27 cellular contexts compared by ENCODE assay signal in genomic region chrX:16957751-16958150, GRCh38.
"Had no signal": no experiment of that assay in that cellular context is flagged by ENCODE, and none has a peak within 500 bp of the region (broad histone marks: within the 10 kb centered on the region; RNA-seq: fewer than 3 reads in every experiment).

No MANE protein-coding gene starts in this region.

- H3K4me3 Mint-ChIP-seq: stimulated activated effector memory CD8-positive, alpha-beta T cell treated with anti-CD3 and anti-CD28 coated beads, Interleukin-12 subunit alpha, Interleukin-12 subunit beta, amount 100 ng/mL, for 72 hours; stimulated activated memory B cell treated with anti-CD40 and anti-IgM and Interleukin-4, amounts not matched to agents 10 μg/mL and 1 μg/mL and 100 μg/mL, for 72 hours; stimulated activated naive CD8-positive, alpha-beta T cell treated with anti-CD3 and anti-CD28 coated beads, Interleukin-15, amount 100 ng/mL, for 72 hours; stimulated activated naive CD8-positive, alpha-beta T cell treated with anti-CD3 and anti-CD28 coated beads, Interleukin-15, Interleukin-2, amounts not matched to agents 100 ng/mL and 50 ng/mL, for 24 hours; type B pancreatic cell had no signal

- H3K27ac Mint-ChIP-seq: stimulated activated effector memory CD8-positive, alpha-beta T cell treated with anti-CD3 and anti-CD28 coated beads, Interleukin-12 subunit alpha, Interleukin-12 subunit beta, amount 100 ng/mL, for 72 hours; stimulated activated memory B cell treated with anti-CD40 and anti-IgM and Interleukin-4, amounts not matched to agents 10 μg/mL and 1 μg/mL and 100 μg/mL, for 72 hours; stimulated activated naive B cell treated with anti-CD40 and anti-IgM and Interleukin-4, amounts not matched to agents 10 μg/mL and 1 μg/mL and 100 μg/mL, for 72 hours; stimulated activated naive CD8-positive, alpha-beta T cell treated with anti-CD3 and anti-CD28 coated beads, Interleukin-15, amount 100 ng/mL, for 72 hours; stimulated activated naive CD8-positive, alpha-beta T cell treated with anti-CD3 and anti-CD28 coated beads, Interleukin-15, Interleukin-2, amounts not matched to agents 100 ng/mL and 50 ng/mL, for 24 hours; type B pancreatic cell had no signal

- H3K27ac ChIP-seq: stomach, suprapubic skin, testis, thoracic aorta, thyroid gland, tibial artery, tibial nerve, transverse colon, upper lobe of left lung, upper lobe of right lung, uterus, vagina had no signal

- DNase-seq: stimulated activated CD4-positive, alpha-beta T cell treated with anti-CD3 and anti-CD28 coated beads, Interleukin-2, amount 100 ng/mL, for 48 hours; stimulated activated CD4-positive, alpha-beta T cell treated with anti-CD3 and anti-CD28 coated beads, Interleukin-4, amount 100 ng/mL, for 1 hour; stimulated activated CD4-positive, alpha-beta T cell treated with anti-CD3 and anti-CD28 coated beads, Interleukin-4, amount 100 ng/mL, for 24 hours; stimulated activated CD4-positive, alpha-beta T cell treated with anti-CD3 and anti-CD28 coated beads, Interleukin-4, amount 100 ng/mL, for 4 hours; stimulated activated CD8-positive, alpha-beta memory T cell treated with anti-CD3 and anti-CD28 coated beads, Interleukin-4, amount 100 ng/mL, for 48 hours; stimulated activated naive B cell treated with anti-CD40 and anti-IgM and Interleukin-4, amounts not matched to agents 10 μg/mL and 1 μg/mL and 100 μg/mL, for 72 hours; stimulated activated naive CD4-positive, alpha-beta T cell; stimulated activated naive CD4-positive, alpha-beta T cell treated with Interleukin-2 at 50 U/mL for 16 hours; stimulated activated naive CD8-positive, alpha-beta T cell treated with anti-CD3 and anti-CD28 coated beads, Interleukin-15, amount 100 ng/mL, for 72 hours; stimulated activated naive CD8-positive, alpha-beta T cell treated with anti-CD3 and anti-CD28 coated beads, Interleukin-15, Interleukin-2, amounts not matched to agents 100 U/mL and 50 U/mL, for 24 hours; stomach; substantia nigra; testis; thyroid gland; tibial artery; transverse colon; upper lobe of left lung; upper lobe of right lung; uterus had no signal

- H3K9me3 ChIP-seq: stomach, suprapubic skin, testis, thoracic aorta, thyroid gland, tibial artery, tibial nerve, transverse colon, upper lobe of left lung, upper lobe of right lung, uterus, vagina had no signal

- H3K36me3 ChIP-seq: stomach, suprapubic skin, thoracic aorta, thyroid gland, tibial artery, tibial nerve, transverse colon, upper lobe of left lung, upper lobe of right lung, uterus, vagina had no signal

- H3K4me1 ChIP-seq: suprapubic skin, thyroid gland, tibial artery, tibial nerve, upper lobe of left lung, upper lobe of right lung, uterus, vagina had no signal

- ATAC-seq: stimulated activated effector memory CD8-positive, alpha-beta T cell treated with anti-CD3 and anti-CD28 coated beads, Interleukin-12 subunit alpha, Interleukin-12 subunit beta, amount 100 ng/mL, for 72 hours; stimulated activated memory B cell treated with anti-CD40 and anti-IgM and Interleukin-4, amounts not matched to agents 10 μg/mL and 1 μg/mL and 100 μg/mL, for 72 hours; stimulated activated naive B cell treated with anti-CD40 and anti-IgM and Interleukin-4, amounts not matched to agents 10 μg/mL and 1 μg/mL and 100 μg/mL, for 72 hours; stimulated activated naive CD8-positive, alpha-beta T cell treated with anti-CD3 and anti-CD28 coated beads, Interleukin-15, amount 100 ng/mL, for 72 hours; stimulated activated naive CD8-positive, alpha-beta T cell treated with anti-CD3 and anti-CD28 coated beads, Interleukin-15, Interleukin-2, amounts not matched to agents 100 U/mL and 50 U/mL, for 24 hours; upper lobe of right lung had no signal

- H3K36me3 Mint-ChIP-seq: stimulated activated effector memory CD8-positive, alpha-beta T cell treated with anti-CD3 and anti-CD28 coated beads, Interleukin-12 subunit alpha, Interleukin-12 subunit beta, amount 100 ng/mL, for 72 hours; stimulated activated memory B cell treated with anti-CD40 and anti-IgM and Interleukin-4, amounts not matched to agents 10 μg/mL and 1 μg/mL and 100 μg/mL, for 72 hours; stimulated activated naive B cell treated with anti-CD40 and anti-IgM and Interleukin-4, amounts not matched to agents 10 μg/mL and 1 μg/mL and 100 μg/mL, for 72 hours; type B pancreatic cell had no signal

- H3K9me3 Mint-ChIP-seq: stimulated activated effector memory CD8-positive, alpha-beta T cell treated with anti-CD3 and anti-CD28 coated beads, Interleukin-12 subunit alpha, Interleukin-12 subunit beta, amount 100 ng/mL, for 72 hours; stimulated activated memory B cell treated with anti-CD40 and anti-IgM and Interleukin-4, amounts not matched to agents 10 μg/mL and 1 μg/mL and 100 μg/mL, for 72 hours; stimulated activated naive B cell treated with anti-CD40 and anti-IgM and Interleukin-4, amounts not matched to agents 10 μg/mL and 1 μg/mL and 100 μg/mL, for 72 hours; stimulated activated naive CD8-positive, alpha-beta T cell treated with anti-CD3 and anti-CD28 coated beads, Interleukin-15, amount 100 ng/mL, for 72 hours; stimulated activated naive CD8-positive, alpha-beta T cell treated with anti-CD3 and anti-CD28 coated beads, Interleukin-15, Interleukin-2, amounts not matched to agents 100 ng/mL and 50 ng/mL, for 24 hours; type B pancreatic cell had no signal

- H3K27me3 ChIP-seq: stomach, suprapubic skin, testis, thyroid gland, tibial artery, transverse colon, upper lobe of left lung, upper lobe of right lung, uterus, vagina had no signal

- H3K4me1 Mint-ChIP-seq: stimulated activated effector memory CD8-positive, alpha-beta T cell treated with anti-CD3 and anti-CD28 coated beads, Interleukin-12 subunit alpha, Interleukin-12 subunit beta, amount 100 ng/mL, for 72 hours; stimulated activated naive CD8-positive, alpha-beta T cell treated with anti-CD3 and anti-CD28 coated beads, Interleukin-15, amount 100 ng/mL, for 72 hours had no signal

- H3K4me3 ChIP-seq: stomach, suprapubic skin, testis, thoracic aorta, thyroid gland, tibial artery, tibial nerve, transverse colon, upper lobe of left lung, upper lobe of right lung, uterus, vagina had no signal

- H3K27me3 Mint-ChIP-seq: stimulated activated memory B cell treated with anti-CD40 and anti-IgM and Interleukin-4, amounts not matched to agents 10 μg/mL and 1 μg/mL and 100 μg/mL, for 72 hours; stimulated activated naive CD8-positive, alpha-beta T cell treated with anti-CD3 and anti-CD28 coated beads, Interleukin-15, amount 100 ng/mL, for 72 hours had no signal
